In genomic region chr2:148020358-148021058, GRCh38 we compare ENCODE assay signal across 1 cellular context.
TF ChIP-seq lines count a peak whose summit lies in the region.

TSS of gene ORC4 (minus strand) at chr2:148020737. CDS start at chr2:147975958, 44,779 bp downstream.

TF ChIP-seq in HEK293, 187 proteins besides CTCF, POLR2A, EP300 and RAD21 (continued from another document):
- TF ChIP-seq, protein P1, sequence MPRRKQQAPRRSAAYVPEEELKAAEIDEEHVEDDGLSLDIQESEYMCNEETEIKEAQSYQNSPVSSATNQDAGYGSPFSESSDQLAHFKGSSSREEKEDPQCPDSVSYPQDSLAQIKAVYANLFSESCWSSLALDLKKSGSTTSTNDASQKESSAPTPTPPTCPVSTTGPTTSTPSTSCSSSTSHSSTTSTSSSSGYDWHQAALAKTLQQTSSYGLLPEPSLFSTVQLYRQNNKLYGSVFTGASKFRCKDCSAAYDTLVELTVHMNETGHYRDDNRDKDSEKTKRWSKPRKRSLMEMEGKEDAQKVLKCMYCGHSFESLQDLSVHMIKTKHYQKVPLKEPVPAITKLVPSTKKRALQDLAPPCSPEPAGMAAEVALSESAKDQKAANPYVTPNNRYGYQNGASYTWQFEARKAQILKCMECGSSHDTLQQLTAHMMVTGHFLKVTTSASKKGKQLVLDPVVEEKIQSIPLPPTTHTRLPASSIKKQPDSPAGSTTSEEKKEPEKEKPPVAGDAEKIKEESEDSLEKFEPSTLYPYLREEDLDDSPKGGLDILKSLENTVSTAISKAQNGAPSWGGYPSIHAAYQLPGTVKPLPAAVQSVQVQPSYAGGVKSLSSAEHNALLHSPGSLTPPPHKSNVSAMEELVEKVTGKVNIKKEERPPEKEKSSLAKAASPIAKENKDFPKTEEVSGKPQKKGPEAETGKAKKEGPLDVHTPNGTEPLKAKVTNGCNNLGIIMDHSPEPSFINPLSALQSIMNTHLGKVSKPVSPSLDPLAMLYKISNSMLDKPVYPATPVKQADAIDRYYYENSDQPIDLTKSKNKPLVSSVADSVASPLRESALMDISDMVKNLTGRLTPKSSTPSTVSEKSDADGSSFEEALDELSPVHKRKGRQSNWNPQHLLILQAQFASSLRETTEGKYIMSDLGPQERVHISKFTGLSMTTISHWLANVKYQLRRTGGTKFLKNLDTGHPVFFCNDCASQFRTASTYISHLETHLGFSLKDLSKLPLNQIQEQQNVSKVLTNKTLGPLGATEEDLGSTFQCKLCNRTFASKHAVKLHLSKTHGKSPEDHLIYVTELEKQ (tag by site-specific recombination; IDR thresholded peaks at IDR 0.05; ENCODE audit: borderline replicate concordance): no peak
- TF ChIP-seq ZNF24 (tag by site-specific recombination; IDR thresholded peaks at IDR 0.05): 0 out of 2 replicates have a peak, but pooled peaks have one; percentile 42
- no peak for TF ChIP-seq YY2 (tag by site-specific recombination; IDR thresholded peaks at IDR 0.05)
- TF ChIP-seq ZNF133 (tag by site-specific recombination; IDR thresholded peaks at IDR 0.05): no peak
- TF ChIP-seq SCRT2 (tag by site-specific recombination; IDR thresholded peaks at IDR 0.05): peak; percentile 62
- no peak for TF ChIP-seq ZNF560 (tag by site-specific recombination; IDR thresholded peaks at IDR 0.05; ENCODE audit: borderline replicate concordance)
- peak; percentile 89; the same call in 1 of the 2 replicates for TF ChIP-seq ZNF580 (tag by site-specific recombination; IDR thresholded peaks at IDR 0.05)
- no peak for TF ChIP-seq GFI1B (tag by site-specific recombination; IDR thresholded peaks at IDR 0.05)
- TF ChIP-seq ZNF211 (tag by site-specific recombination; IDR thresholded peaks at IDR 0.05; ENCODE audit: low read depth): no peak
- TF ChIP-seq ZNF664 (tag by site-specific recombination; IDR thresholded peaks at IDR 0.05): no peak
- TF ChIP-seq ZNF335 (tag by site-specific recombination; conservative IDR thresholded peaks at IDR 0.05): peak; percentile 1
- TF ChIP-seq ZNF423 (tag by site-specific recombination; IDR thresholded peaks at IDR 0.05): no peak
- TF ChIP-seq ZNF248 (tag by site-specific recombination; IDR thresholded peaks at IDR 0.05): no peak
- TF ChIP-seq, protein P2, sequence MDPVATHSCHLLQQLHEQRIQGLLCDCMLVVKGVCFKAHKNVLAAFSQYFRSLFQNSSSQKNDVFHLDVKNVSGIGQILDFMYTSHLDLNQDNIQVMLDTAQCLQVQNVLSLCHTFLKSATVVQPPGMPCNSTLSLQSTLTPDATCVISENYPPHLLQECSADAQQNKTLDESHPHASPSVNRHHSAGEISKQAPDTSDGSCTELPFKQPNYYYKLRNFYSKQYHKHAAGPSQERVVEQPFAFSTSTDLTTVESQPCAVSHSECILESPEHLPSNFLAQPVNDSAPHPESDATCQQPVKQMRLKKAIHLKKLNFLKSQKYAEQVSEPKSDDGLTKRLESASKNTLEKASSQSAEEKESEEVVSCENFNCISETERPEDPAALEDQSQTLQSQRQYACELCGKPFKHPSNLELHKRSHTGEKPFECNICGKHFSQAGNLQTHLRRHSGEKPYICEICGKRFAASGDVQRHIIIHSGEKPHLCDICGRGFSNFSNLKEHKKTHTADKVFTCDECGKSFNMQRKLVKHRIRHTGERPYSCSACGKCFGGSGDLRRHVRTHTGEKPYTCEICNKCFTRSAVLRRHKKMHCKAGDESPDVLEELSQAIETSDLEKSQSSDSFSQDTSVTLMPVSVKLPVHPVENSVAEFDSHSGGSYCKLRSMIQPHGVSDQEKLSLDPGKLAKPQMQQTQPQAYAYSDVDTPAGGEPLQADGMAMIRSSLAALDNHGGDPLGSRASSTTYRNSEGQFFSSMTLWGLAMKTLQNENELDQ (tag by site-specific recombination; IDR thresholded peaks at IDR 0.05; ENCODE audit: low read depth): no peak
- TF ChIP-seq ZBTB1 (tag by site-specific recombination; IDR thresholded peaks at IDR 0.05): no peak
- TF ChIP-seq ZBTB7A (tag by site-specific recombination; IDR thresholded peaks at IDR 0.05; ENCODE audit: low read depth): no peak
- TF ChIP-seq ZNF548 (tag by site-specific recombination; IDR thresholded peaks at IDR 0.05): no peak
- TF ChIP-seq ZNF23 (tag by site-specific recombination; IDR thresholded peaks at IDR 0.05; ENCODE audit: borderline replicate concordance): no peak
- TF ChIP-seq, protein P3, sequence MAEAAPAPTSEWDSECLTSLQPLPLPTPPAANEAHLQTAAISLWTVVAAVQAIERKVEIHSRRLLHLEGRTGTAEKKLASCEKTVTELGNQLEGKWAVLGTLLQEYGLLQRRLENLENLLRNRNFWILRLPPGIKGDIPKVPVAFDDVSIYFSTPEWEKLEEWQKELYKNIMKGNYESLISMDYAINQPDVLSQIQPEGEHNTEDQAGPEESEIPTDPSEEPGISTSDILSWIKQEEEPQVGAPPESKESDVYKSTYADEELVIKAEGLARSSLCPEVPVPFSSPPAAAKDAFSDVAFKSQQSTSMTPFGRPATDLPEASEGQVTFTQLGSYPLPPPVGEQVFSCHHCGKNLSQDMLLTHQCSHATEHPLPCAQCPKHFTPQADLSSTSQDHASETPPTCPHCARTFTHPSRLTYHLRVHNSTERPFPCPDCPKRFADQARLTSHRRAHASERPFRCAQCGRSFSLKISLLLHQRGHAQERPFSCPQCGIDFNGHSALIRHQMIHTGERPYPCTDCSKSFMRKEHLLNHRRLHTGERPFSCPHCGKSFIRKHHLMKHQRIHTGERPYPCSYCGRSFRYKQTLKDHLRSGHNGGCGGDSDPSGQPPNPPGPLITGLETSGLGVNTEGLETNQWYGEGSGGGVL (tag by site-specific recombination; IDR thresholded peaks at IDR 0.05): peak; percentile 77
- no peak for TF ChIP-seq ZIC2 (tag by site-specific recombination; IDR thresholded peaks at IDR 0.05)
- TF ChIP-seq, protein P4, sequence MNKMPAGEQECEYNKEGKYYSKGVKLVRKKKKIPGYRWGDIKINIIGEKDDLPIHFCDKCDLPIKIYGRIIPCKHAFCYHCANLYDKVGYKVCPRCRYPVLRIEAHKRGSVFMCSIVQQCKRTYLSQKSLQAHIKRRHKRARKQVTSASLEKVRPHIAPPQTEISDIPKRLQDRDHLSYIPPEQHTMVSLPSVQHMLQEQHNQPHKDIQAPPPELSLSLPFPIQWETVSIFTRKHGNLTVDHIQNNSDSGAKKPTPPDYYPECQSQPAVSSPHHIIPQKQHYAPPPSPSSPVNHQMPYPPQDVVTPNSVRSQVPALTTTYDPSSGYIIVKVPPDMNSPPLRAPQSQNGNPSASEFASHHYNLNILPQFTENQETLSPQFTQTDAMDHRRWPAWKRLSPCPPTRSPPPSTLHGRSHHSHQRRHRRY (tag by site-specific recombination; IDR thresholded peaks at IDR 0.05): no peak
- TF ChIP-seq ZNF433 (tag by site-specific recombination; IDR thresholded peaks at IDR 0.05; ENCODE audit: low read depth): no peak
- no peak for TF ChIP-seq ZNF658 (tag by site-specific recombination; IDR thresholded peaks at IDR 0.05)
- no peak for TF ChIP-seq SETDB1 (IDR thresholded peaks at IDR 0.05; ENCODE audit: insufficient read length, low read length)
- TF ChIP-seq OSR2 (tag by site-specific recombination; IDR thresholded peaks at IDR 0.05): no peak
- TF ChIP-seq ZNF18 (tag by site-specific recombination; IDR thresholded peaks at IDR 0.05): no peak
- TF ChIP-seq, protein P5, sequence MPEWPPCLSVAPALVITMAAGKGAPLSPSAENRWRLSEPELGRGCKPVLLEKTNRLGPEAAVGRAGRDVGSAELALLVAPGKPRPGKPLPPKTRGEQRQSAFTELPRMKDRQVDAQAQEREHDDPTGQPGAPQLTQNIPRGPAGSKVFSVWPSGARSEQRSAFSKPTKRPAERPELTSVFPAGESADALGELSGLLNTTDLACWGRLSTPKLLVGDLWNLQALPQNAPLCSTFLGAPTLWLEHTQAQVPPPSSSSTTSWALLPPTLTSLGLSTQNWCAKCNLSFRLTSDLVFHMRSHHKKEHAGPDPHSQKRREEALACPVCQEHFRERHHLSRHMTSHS (tag by site-specific recombination; IDR thresholded peaks at IDR 0.05): no peak
- no peak for TF ChIP-seq ZNF654 (tag by site-specific recombination; IDR thresholded peaks at IDR 0.05; ENCODE audit: low read depth)
- TF ChIP-seq ZNF585B (tag by site-specific recombination; IDR thresholded peaks at IDR 0.05): no peak
- no peak for TF ChIP-seq MZF1 (tag by site-specific recombination; IDR thresholded peaks at IDR 0.05; ENCODE audit: borderline replicate concordance)
- peak; percentile 85; the same call in 1 of the 2 replicates for TF ChIP-seq ZSCAN5A (tag by site-specific recombination; IDR thresholded peaks at IDR 0.05)
- no peak for TF ChIP-seq ZNF354C (tag by site-specific recombination; IDR thresholded peaks at IDR 0.05; ENCODE audit: borderline replicate concordance, low read depth)
- TF ChIP-seq ZFP3 (tag by site-specific recombination; IDR thresholded peaks at IDR 0.05; ENCODE audit: low read depth): no peak
- TF ChIP-seq ZFP37 (tag by site-specific recombination; IDR thresholded peaks at IDR 0.05): peak; percentile 91
- peak; percentile 94 for TF ChIP-seq ZBTB11 (tag by site-specific recombination; conservative IDR thresholded peaks at IDR 0.05; ENCODE audit: low read depth)
TF ChIP-seq in HEK293: peak in this region for 59.
